Comparison of ENCODE assay signal across 27 cellular contexts in the genomic region with DNA sequence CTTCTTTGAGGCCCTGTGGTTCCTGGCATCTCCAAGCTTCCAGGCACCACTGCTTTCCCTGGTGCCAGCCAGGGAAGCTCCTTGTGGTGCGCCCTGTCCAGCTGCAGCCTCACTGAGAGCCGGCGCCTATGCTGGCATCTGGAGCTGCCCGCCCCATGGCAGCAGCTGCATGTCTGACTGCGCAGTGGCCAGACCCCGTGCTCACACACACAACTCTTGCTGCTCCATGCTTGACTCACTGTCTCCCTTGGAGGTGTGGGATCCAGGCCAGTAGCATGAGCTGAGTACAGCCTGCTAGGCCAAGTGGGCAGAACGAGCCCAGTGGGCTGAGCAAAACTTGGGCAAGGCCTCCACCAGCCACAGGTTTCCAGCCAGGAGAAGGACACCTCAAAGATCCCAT. TPM values are rescaled to one million over a fixed set of nuclear protein-coding genes. Genes with fewer than 3 reads are reported as not detected.
"Had no signal": no experiment of that assay in that cellular context is flagged by ENCODE, and none has a peak within 500 bp of the region (broad histone marks: within the 10 kb centered on the region; RNA-seq: fewer than 3 reads in every experiment).

No MANE protein-coding gene starts in this region.

- H3K4me3 ChIP-seq: coronary artery, esophagus muscularis mucosa, left ventricle myocardium inferior, right lobe of liver, smooth muscle cell, thoracic aorta, upper lobe of left lung had no signal

- H3K4me2 ChIP-seq: smooth muscle cell had no signal

- ATAC-seq: activated T-cell treated with anti-CD3 and anti-CD28 coated beads, Interleukin-2, amount 50 U/mL, for 72 hours; foreskin keratinocyte; T-helper 17 cell had no signal

- DNase-seq: activated CD4-positive, alpha-beta T cell treated with anti-CD3 and anti-CD28 coated beads for 4 hours; activated CD4-positive, alpha-beta T cell treated with anti-CD3 and anti-CD28 coated beads, Interleukin-2, amount 50 U/mL, for 48 hours; activated CD4-positive, CD25-positive, alpha-beta regulatory T cell; activated effector memory CD4-positive, alpha-beta T cell treated with Interleukin-2 at 50 U/mL for 16 hours; activated naive CD4-positive, alpha-beta T cell treated with anti-CD3 and anti-CD28 coated beads for 36 hours; activated naive CD8-positive, alpha-beta T cell treated with anti-CD3 and anti-CD28 coated beads, Interleukin-2, amount 10 ng/mL, durations not matched to agents 7 days and 5 days; activated T-cell treated with anti-CD3 and anti-CD28 coated beads, Interleukin-2, amount 50 U/mL, for 72 hours; amniotic stem cell; cerebellar nuclear complex; foreskin keratinocyte; immature natural killer cell; left ventricle myocardium inferior; midbrain; occipital lobe; right lobe of liver; stimulated activated CD4-positive, alpha-beta T cell treated with anti-CD3 and anti-CD28 coated beads, Interleukin-4, amount 100 ng/mL, for 1 hour; stimulated activated naive CD4-positive, alpha-beta T cell; SW 1271; T-helper 17 cell had no signal

- H3K9me3 ChIP-seq: esophagus muscularis mucosa, left ventricle myocardium inferior, right lobe of liver, thoracic aorta, upper lobe of left lung had no signal

- H3K27ac ChIP-seq: coronary artery, esophagus muscularis mucosa, foreskin keratinocyte, left ventricle myocardium inferior, right lobe of liver, thoracic aorta, upper lobe of left lung had no signal

- H3K4me1 ChIP-seq: esophagus muscularis mucosa, foreskin keratinocyte, left ventricle myocardium inferior, right lobe of liver, upper lobe of left lung had no signal

- H3K36me3 ChIP-seq: esophagus muscularis mucosa, left ventricle myocardium inferior, right lobe of liver, thoracic aorta, upper lobe of left lung had no signal

- H3K27me3 ChIP-seq: foreskin keratinocyte, right lobe of liver, upper lobe of left lung had no signal

RNA-seq across cellular contexts. Expression of gene CSNK1A1L, which starts 34.5 kb away (rescaled TPM):
- total RNA-seq: activated CD8-positive, alpha-beta memory T cell treated with anti-CD3 and anti-CD28 coated beads for 36 hours; activated naive CD4-positive, alpha-beta T cell treated with anti-CD3 and anti-CD28 coated beads for 36 hours; activated naive CD8-positive, alpha-beta T cell treated with anti-CD3 and anti-CD28 coated beads, Interleukin-2, amount 10 ng/mL, durations not matched to agents 7 days and 5 days; activated T-cell treated with anti-CD3 and anti-CD28 coated beads, Interleukin-2, amount 50 U/mL, for 72 hours; esophagus muscularis mucosa; foreskin keratinocyte; left ventricle myocardium inferior; lung microvascular endothelial cell; occipital lobe; right lobe of liver; smooth muscle cell; T-helper 17 cell; thoracic aorta; upper lobe of left lung had no signal
- polyA plus RNA-seq: foreskin keratinocyte, immature natural killer cell, neural cell, smooth muscle cell had no signal
